9 cellular contexts compared by ENCODE assay signal in the genomic region with DNA sequence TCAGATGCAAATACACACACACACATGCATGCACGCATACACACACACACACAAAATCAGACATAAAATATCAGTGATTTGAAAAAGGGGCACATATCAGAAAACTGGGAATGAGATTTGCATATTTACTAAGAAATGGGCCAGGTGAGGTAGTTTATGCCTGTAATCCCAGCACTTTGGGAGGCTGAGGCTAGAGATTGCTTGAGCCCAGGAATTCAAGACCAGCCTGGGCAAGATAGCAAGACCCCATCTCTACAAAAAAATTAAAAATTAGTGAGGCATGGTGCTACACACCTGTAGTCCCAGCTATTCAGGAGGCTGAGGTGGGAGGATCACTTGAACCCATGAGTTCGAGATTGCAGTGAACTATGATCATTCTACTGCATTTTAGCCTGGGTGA. TPM values are rescaled to one million over a fixed set of nuclear protein-coding genes. Genes with fewer than 3 reads are reported as not detected.
"Had no signal": no experiment of that assay in that cellular context is flagged by ENCODE, and none has a peak within 500 bp of the region (broad histone marks: within the 10 kb centered on the region; RNA-seq: fewer than 3 reads in every experiment).

No MANE protein-coding gene starts in this region.

- H3K27ac ChIP-seq: GM23248, KMS-11 had no signal

- H3K27ac Mint-ChIP-seq: IgD-negative memory B cell had no signal

- H3K9me3 ChIP-seq: HAP-1 had no signal

- H3K27me3 Mint-ChIP-seq: IgD-negative memory B cell had no signal

- H3K9ac ChIP-seq: GM23248, KMS-11 had no signal

- H2AFZ ChIP-seq: GM23248 had no signal

- ATAC-seq: HCT116 had no signal

- H3K4me3 Mint-ChIP-seq: IgD-negative memory B cell had no signal

- FAIRE-seq: HTR-8/SVneo had no signal

- DNase-seq: GM23248, GOT3, H7 had no signal

- H3K4me2 ChIP-seq: KMS-11 had no signal

- H3K4me1 ChIP-seq: HAP-1 had no signal

- H3K9me3 Mint-ChIP-seq: IgD-negative memory B cell had no signal

- H3K4me3 ChIP-seq: GM23248, HAP-1 had no signal

RNA-seq across cellular contexts. Expression of gene PRR15L, which starts 38.7 kb away (rescaled TPM):
- total RNA-seq: GM23248, H4 had no signal
- polyA plus RNA-seq: GM23248, IgD-negative memory B cell had no signal
